Comparison of ENCODE assay signal across 10 cellular contexts in the genomic region with DNA sequence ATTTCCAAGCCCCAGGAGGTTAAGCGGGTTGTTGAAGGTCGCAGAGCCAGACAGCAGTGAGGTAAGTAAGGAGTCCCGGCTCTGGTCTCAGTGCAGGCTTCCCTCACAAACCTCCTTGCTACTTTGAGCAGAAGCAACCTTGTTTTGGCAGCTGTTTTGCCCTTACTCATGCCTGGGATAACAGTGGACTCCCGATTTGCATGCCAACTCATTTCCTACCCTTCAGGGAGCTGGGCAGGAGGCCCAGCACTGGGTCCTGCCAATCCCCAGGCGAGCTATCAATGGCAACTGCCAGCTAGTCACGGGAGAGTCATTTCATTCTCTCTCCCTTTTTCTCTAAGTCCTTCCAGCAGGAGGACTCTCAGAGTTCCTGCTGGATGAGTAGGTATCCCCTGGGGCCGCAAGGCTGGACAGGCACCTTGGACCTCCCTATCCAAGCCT.
DNase-seq lines count a peak whose midpoint lies in the region; ATAC-seq and TF ChIP-seq lines count a peak whose summit lies in the region.
"Had no signal": no experiment of that assay in that cellular context is flagged by ENCODE, and none has a peak within 500 bp of the region (broad histone marks: within the 10 kb centered on the region; RNA-seq: fewer than 3 reads in every experiment).

No MANE protein-coding gene starts in this region.

- in situ Hi-C loops in gastrocnemius medialis (cut with MboI; ENCODE audit: low sequenced_read_pairs in 4 of 4) = no loop called here

- TF ChIP-seq CTCF in adrenal gland (IDR thresholded peaks at IDR 0.05) (peak in 4 of 6 experiments; percentile 17 to 25 (median 21)), gastrocnemius medialis (IDR thresholded peaks at IDR 0.05 in 4 of 5, conservative IDR thresholded peaks at IDR 0.05 in 1 of 5) (no peak), Caco-2 (IDR thresholded peaks at IDR 0.05; ENCODE audit: insufficient read depth in 1 of 2, low read depth in 1 of 2, low read length in 1 of 2, severe bottlenecking in 1 of 2, unreplicated experiment in 1 of 2) (no peak)

- H3K27ac Mint-ChIP-seq in Caco-2 (ENCODE audit: unreplicated experiment) = no peak overlapping the region
- H3K27ac Mint-ChIP-seq: activated naive CD4-positive, alpha-beta T cell treated with anti-CD3 and anti-CD28 coated beads, Interleukin-2, amount 50 U/mL, for 24 hours had no signal

- H3K36me3 ChIP-seq in adrenal gland (replicated peaks in 1 of 2) = no peaks in the 10 kb centered on the region
- H3K36me3 ChIP-seq in gastrocnemius medialis = no peaks in the 10 kb centered on the region
- no peaks in the 10 kb centered on the region for H3K36me3 ChIP-seq in Caco-2 (ENCODE audit: control insufficient read depth, insufficient read depth, low read length)

- no TSS peak for BruUV-seq in Caco-2 (replicated peaks; lab: Mats Ljungman, UMichigan)

- no peaks in the 10 kb centered on the region for H3K9me3 Mint-ChIP-seq in Caco-2 (ENCODE audit: unreplicated experiment)
- H3K9me3 Mint-ChIP-seq: activated naive CD4-positive, alpha-beta T cell treated with anti-CD3 and anti-CD28 coated beads, Interleukin-2, amount 50 U/mL, for 24 hours had no signal

- ATAC-seq in Right ventricle myocardium superior (ENCODE audit: poor library complexity) (peak; percentile 92), gastrocnemius medialis (peak; percentile 89 to 92)

- H3K4me1 ChIP-seq in adrenal gland (replicated peaks in 1 of 2) (peaks cover 8 to 13% of the 10 kb centered on the region in 2 donors), gastrocnemius medialis (peaks cover 10 to 13% of the 10 kb centered on the region in 2 donors), Caco-2 (0 out of 2 replicates have a peak, but pooled peaks cover 3% of the 10 kb centered on the region)

- peak in 1 of 2 donors; percentile 47 for TF ChIP-seq POLR2A in adrenal gland (IDR thresholded peaks at IDR 0.05)
- TF ChIP-seq POLR2A in gastrocnemius medialis (IDR thresholded peaks at IDR 0.05) = no peak

- no peaks in the 10 kb centered on the region for H3K4me1 Mint-ChIP-seq in Caco-2 (ENCODE audit: low read depth, unreplicated experiment)

- H3K9me3 ChIP-seq in adrenal gland (replicated peaks in 1 of 3) (no peaks in the 10 kb centered on the region), gastrocnemius medialis (no peaks in the 10 kb centered on the region), Caco-2 (no peaks in the 10 kb centered on the region)

- H3K4me3 Mint-ChIP-seq in Caco-2 (ENCODE audit: unreplicated experiment) = no peak overlapping the region
- H3K4me3 Mint-ChIP-seq: activated naive CD4-positive, alpha-beta T cell treated with anti-CD3 and anti-CD28 coated beads, Interleukin-2, amount 50 U/mL, for 24 hours had no signal

- H3K27me3 ChIP-seq in adrenal gland = no peaks in the 10 kb centered on the region
- peaks cover 0 to 8% (median 0%) of the 10 kb centered on the region in 3 donors for H3K27me3 ChIP-seq in gastrocnemius medialis
- no peaks in the 10 kb centered on the region for H3K27me3 ChIP-seq in Caco-2 (replicated peaks; ENCODE audit: control insufficient read depth, insufficient read depth, low read length)

- H3K36me3 Mint-ChIP-seq in Caco-2 (ENCODE audit: insufficient read depth, unreplicated experiment) = no peaks in the 10 kb centered on the region
- H3K36me3 Mint-ChIP-seq: activated naive CD4-positive, alpha-beta T cell treated with anti-CD3 and anti-CD28 coated beads, Interleukin-2, amount 50 U/mL, for 24 hours had no signal

- H3K27me3 Mint-ChIP-seq in Caco-2 (ENCODE audit: insufficient read depth, unreplicated experiment) = peaks cover 4% of the 10 kb centered on the region

- 25 to 41% (median 27%) methylated on average over 6 to 7 of the region's 7 CpGs for WGBS in adrenal gland, 4 donors

- intact Hi-C loops in adrenal gland (cut with DNase I) = loop anchor here (10.0 kb wide), 2 partner anchors 201 to 211 kb away; no protein-coding TSS in a partner anchor
- intact Hi-C loops in Right ventricle myocardium superior (cut with DNase I) = no loop called here
- intact Hi-C loops in gastrocnemius medialis (cut with DNase I; ENCODE audit: low total_unique reads) = loop anchor here (2.0 to 5.0 kb wide), 2 partner anchors 31 to 73 kb away; partner anchors contain the start of gene KSR1
- intact Hi-C loops in Caco-2 (cut with micrococcal nuclease; ENCODE audit: unreplicated experiment) = loop anchor here (10.0 kb wide), 1 partner anchor 221 kb away; no protein-coding TSS in a partner anchor

- POLR2A ChIA-PET in Caco-2 (lab: Charles Lee) = no interaction called here

- H3K27ac ChIP-seq in adrenal gland (peak overlapping the region in 2 of 5 donors; percentile 58 to 67), gastrocnemius medialis (peak overlapping the region in 2 of 4 donors; percentile 29 to 36)

- CTCF ChIA-PET in Caco-2 (lab: Charles Lee) = no interaction called here

- DNase-seq in H4 (ENCODE audit: low spot score) (peak; percentile 88), adrenal gland (peak; percentile 86 to 96 (median 93)), Right ventricle myocardium superior (peak; percentile 85), gastrocnemius medialis (peak; percentile 56 to 76), NCI-H748 (lab: John Stamatoyannopoulos, UW; ENCODE audit: unreplicated experiment) (no peak), Caco-2 (no peak), SK-N-DZ (ENCODE audit: low spot score) (no peak), NCI-H524 (lab: John Stamatoyannopoulos, UW) (no peak)
- DNase-seq: NCI-H524 treated with DMSO at 0.1 percent for 48 hours had no signal

- H3K4me3 ChIP-seq in adrenal gland (no peak overlapping the region), gastrocnemius medialis (no peak overlapping the region), Caco-2 (ENCODE audit: low read depth, low read length) (no peak overlapping the region)

Comparison
In these comparisons a context has a peak if more than half of its experiments do, and no peak if none do; other contexts are left out.
1. DNase-seq: peak in H4 (single experiment), adrenal gland (7 of 7), Right ventricle myocardium superior (single experiment) and gastrocnemius medialis (2 of 2); none in NCI-H748 (single experiment), Caco-2 (0 of 2), SK-N-DZ (single experiment) and NCI-H524 (0 of 2).
2. CTCF ChIP-seq: peak in adrenal gland (4 of 6); none in gastrocnemius medialis (0 of 5) and Caco-2 (0 of 2).